1 cellular context compared by ENCODE assay signal in genomic region chr17:82568997-82569393, GRCh38.
TF ChIP-seq lines count a peak whose summit lies in the region.

No MANE protein-coding gene starts in this region.

TF ChIP-seq in HepG2, 621 proteins besides CTCF, POLR2A, EP300 and RAD21:
- TF ChIP-seq RBM22 (optimal IDR thresholded peaks at IDR 0.05; ENCODE audit: low read length) (peak; percentile 85), ZNF782 (CRISPR knock-in tag; IDR thresholded peaks at IDR 0.05; ENCODE audit: borderline replicate concordance) (no peak), NFKB2 (CRISPR knock-in tag; IDR thresholded peaks at IDR 0.05; ENCODE audit: borderline replicate concordance) (0 out of 2 replicates have a peak, but pooled peaks have one; percentile 3), KMT2B (CRISPR knock-in tag; IDR thresholded peaks at IDR 0.05) (no peak), MAFK (conservative IDR thresholded peaks at IDR 0.05 in 1 of 2, IDR thresholded peaks at IDR 0.05 in 1 of 2; ENCODE audit: low read length in 2 of 2) (peak; percentile 58 to 66; a peak in 3 of 4 replicates), ASH2L (IDR thresholded peaks at IDR 0.05; ENCODE audit: insufficient read length, low read depth, low read length) (peak; percentile 20), RELA (CRISPR knock-in tag; IDR thresholded peaks at IDR 0.05) (no peak), GFI1 (CRISPR knock-in tag; IDR thresholded peaks at IDR 0.05; ENCODE audit: borderline replicate concordance) (no peak), ZNF235 (CRISPR knock-in tag; IDR thresholded peaks at IDR 0.05; ENCODE audit: borderline replicate concordance) (0 out of 2 replicates have a peak, but pooled peaks have one; percentile 16), TGIF2 (CRISPR knock-in tag; IDR thresholded peaks at IDR 0.05) (0 out of 2 replicates have a peak, but pooled peaks have one; percentile 6), CHD4 (IDR thresholded peaks at IDR 0.05; ENCODE audit: borderline replicate concordance, low read length) (0 out of 2 replicates have a peak, but pooled peaks have one; percentile 37), NAIF1 (CRISPR knock-in tag; IDR thresholded peaks at IDR 0.05; ENCODE audit: borderline replicate concordance) (0 out of 2 replicates have a peak, but pooled peaks have one; percentile 10), MAFF (IDR thresholded peaks at IDR 0.05; ENCODE audit: low read depth, low read length) (peak; percentile 68), KAT8 (CRISPR knock-in tag; IDR thresholded peaks at IDR 0.05) (no peak), ZNF878 (CRISPR knock-in tag; IDR thresholded peaks at IDR 0.05) (no peak), ZNF234 (CRISPR knock-in tag; conservative IDR thresholded peaks at IDR 0.05) (0 out of 2 replicates have a peak, but pooled peaks have one; percentile 40), RFX3 (CRISPR knock-in tag; IDR thresholded peaks at IDR 0.05) (0 out of 2 replicates have a peak, but pooled peaks have one; percentile 3)
- TF ChIP-seq, protein P1, sequence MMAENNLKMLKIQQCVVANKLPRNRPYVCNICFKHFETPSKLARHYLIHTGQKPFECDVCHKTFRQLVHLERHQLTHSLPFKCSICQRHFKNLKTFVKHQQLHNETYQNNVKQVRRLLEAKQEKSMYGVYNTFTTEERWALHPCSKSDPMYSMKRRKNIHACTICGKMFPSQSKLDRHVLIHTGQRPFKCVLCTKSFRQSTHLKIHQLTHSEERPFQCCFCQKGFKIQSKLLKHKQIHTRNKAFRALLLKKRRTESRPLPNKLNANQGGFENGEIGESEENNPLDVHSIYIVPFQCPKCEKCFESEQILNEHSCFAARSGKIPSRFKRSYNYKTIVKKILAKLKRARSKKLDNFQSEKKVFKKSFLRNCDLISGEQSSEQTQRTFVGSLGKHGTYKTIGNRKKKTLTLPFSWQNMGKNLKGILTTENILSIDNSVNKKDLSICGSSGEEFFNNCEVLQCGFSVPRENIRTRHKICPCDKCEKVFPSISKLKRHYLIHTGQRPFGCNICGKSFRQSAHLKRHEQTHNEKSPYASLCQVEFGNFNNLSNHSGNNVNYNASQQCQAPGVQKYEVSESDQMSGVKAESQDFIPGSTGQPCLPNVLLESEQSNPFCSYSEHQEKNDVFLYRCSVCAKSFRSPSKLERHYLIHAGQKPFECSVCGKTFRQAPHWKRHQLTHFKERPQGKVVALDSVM (CRISPR knock-in tag; IDR thresholded peaks at IDR 0.05): peak; percentile 43; the same call in 1 of the 2 replicates
- TF ChIP-seq, protein P2, sequence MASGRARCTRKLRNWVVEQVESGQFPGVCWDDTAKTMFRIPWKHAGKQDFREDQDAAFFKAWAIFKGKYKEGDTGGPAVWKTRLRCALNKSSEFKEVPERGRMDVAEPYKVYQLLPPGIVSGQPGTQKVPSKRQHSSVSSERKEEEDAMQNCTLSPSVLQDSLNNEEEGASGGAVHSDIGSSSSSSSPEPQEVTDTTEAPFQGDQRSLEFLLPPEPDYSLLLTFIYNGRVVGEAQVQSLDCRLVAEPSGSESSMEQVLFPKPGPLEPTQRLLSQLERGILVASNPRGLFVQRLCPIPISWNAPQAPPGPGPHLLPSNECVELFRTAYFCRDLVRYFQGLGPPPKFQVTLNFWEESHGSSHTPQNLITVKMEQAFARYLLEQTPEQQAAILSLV (CRISPR knock-in tag; IDR thresholded peaks at IDR 0.05; ENCODE audit: borderline replicate concordance): 0 out of 2 replicates have a peak, but pooled peaks have one; percentile 4
- TF ChIP-seq, protein P3, sequence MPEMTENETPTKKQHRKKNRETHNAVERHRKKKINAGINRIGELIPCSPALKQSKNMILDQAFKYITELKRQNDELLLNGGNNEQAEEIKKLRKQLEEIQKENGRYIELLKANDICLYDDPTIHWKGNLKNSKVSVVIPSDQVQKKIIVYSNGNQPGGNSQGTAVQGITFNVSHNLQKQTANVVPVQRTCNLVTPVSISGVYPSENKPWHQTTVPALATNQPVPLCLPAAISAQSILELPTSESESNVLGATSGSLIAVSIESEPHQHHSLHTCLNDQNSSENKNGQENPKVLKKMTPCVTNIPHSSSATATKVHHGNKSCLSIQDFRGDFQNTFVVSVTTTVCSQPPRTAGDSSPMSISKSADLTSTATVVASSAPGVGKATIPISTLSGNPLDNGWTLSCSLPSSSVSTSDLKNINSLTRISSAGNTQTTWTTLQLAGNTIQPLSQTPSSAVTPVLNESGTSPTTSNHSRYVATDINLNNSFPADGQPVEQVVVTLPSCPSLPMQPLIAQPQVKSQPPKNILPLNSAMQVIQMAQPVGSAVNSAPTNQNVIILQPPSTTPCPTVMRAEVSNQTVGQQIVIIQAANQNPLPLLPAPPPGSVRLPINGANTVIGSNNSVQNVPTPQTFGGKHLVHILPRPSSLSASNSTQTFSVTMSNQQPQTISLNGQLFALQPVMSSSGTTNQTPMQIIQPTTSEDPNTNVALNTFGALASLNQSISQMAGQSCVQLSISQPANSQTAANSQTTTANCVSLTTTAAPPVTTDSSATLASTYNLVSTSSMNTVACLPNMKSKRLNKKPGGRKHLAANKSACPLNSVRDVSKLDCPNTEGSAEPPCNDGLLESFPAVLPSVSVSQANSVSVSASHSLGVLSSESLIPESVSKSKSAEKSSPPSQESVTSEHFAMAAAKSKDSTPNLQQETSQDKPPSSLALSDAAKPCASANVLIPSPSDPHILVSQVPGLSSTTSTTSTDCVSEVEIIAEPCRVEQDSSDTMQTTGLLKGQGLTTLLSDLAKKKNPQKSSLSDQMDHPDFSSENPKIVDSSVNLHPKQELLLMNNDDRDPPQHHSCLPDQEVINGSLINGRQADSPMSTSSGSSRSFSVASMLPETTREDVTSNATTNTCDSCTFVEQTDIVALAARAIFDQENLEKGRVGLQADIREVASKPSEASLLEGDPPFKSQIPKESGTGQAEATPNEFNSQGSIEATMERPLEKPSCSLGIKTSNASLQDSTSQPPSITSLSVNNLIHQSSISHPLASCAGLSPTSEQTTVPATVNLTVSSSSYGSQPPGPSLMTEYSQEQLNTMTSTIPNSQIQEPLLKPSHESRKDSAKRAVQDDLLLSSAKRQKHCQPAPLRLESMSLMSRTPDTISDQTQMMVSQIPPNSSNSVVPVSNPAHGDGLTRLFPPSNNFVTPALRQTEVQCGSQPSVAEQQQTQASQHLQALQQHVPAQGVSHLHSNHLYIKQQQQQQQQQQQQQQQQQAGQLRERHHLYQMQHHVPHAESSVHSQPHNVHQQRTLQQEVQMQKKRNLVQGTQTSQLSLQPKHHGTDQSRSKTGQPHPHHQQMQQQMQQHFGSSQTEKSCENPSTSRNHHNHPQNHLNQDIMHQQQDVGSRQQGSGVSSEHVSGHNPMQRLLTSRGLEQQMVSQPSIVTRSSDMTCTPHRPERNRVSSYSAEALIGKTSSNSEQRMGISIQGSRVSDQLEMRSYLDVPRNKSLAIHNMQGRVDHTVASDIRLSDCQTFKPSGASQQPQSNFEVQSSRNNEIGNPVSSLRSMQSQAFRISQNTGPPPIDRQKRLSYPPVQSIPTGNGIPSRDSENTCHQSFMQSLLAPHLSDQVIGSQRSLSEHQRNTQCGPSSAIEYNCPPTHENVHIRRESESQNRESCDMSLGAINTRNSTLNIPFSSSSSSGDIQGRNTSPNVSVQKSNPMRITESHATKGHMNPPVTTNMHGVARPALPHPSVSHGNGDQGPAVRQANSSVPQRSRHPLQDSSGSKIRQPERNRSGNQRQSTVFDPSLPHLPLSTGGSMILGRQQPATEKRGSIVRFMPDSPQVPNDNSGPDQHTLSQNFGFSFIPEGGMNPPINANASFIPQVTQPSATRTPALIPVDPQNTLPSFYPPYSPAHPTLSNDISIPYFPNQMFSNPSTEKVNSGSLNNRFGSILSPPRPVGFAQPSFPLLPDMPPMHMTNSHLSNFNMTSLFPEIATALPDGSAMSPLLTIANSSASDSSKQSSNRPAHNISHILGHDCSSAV (CRISPR knock-in tag; IDR thresholded peaks at IDR 0.05; ENCODE audit: borderline replicate concordance): 0 out of 2 replicates have a peak, but pooled peaks have one; percentile 59
